1 cellular context compared by ENCODE assay signal in genomic region chr11:128835741-128836410, GRCh38.
A peak's percentile ranks its signal among the peaks of the same experiment; 100 is the strongest.
TF ChIP-seq lines count a peak whose summit lies in the region.

No MANE protein-coding gene starts in this region.

TF ChIP-seq in HepG2, 621 proteins besides CTCF, POLR2A, EP300 and RAD21:
- TF ChIP-seq ZNF547 (CRISPR knock-in tag; IDR thresholded peaks at IDR 0.05), result no peak
- no peak for TF ChIP-seq ZNF766 (CRISPR knock-in tag; IDR thresholded peaks at IDR 0.05; ENCODE audit: borderline replicate concordance)
- TF ChIP-seq SP5 (CRISPR knock-in tag; IDR thresholded peaks at IDR 0.05; ENCODE audit: borderline replicate concordance, low read depth), result no peak
- no peak for TF ChIP-seq ZNF17 (CRISPR knock-in tag; IDR thresholded peaks at IDR 0.05)
- peak; percentile 29; the same call in 1 of the 2 replicates for TF ChIP-seq PBX2 (CRISPR knock-in tag; IDR thresholded peaks at IDR 0.05)
- no peak for TF ChIP-seq KLF13 (CRISPR knock-in tag; IDR thresholded peaks at IDR 0.05)
- no peak for TF ChIP-seq CBX5 (CRISPR knock-in tag; IDR thresholded peaks at IDR 0.05; ENCODE audit: borderline replicate concordance)
